In the genomic region with DNA sequence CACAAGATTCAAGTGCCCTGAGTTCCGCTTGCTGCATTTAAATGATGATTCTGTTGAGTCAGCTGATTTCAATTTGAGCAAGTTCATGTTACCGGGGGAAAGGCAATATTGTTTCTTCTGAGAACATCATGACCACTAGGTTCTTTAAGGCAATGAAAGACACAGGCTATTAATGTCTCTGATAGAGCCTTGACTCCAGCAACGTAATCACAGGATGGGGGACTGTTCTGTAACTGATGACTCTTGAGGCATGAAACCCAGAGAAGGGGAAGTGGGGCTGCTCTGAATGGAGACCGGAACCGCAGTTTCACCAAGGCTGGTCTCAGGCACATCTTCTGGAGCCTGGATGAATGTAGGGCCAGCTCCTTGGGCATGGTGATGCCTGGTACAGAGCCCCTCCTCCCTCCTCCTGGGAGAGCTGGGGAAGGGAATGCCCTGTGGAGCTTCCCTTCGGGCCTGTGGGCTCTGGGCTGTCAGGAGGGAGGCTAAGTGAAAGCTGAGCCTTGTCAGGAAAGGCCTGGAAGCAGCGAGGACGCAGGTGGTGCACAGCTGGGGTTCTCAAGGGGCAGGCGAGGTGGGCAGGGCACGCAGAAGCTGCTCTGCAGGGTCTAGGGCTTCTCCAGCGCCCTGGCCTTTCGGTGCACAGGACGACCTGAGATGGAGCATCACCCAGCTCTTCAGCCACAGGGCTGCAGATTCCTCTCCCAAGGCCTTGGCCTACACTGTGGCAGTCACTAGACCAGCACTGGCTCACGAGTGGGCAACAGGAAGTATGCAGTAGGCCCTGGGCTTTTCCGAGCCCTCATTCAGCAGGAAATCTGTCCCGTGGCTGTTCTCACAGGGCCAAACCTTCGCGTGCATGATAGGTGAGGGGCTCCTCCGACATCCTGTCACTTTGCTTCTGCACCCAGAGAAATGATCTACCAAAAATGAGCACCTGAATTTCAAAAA, we compare ENCODE assay signal across 14 cellular contexts. TPM values are rescaled to one million over a fixed set of nuclear protein-coding genes. Genes with fewer than 3 reads are reported as not detected.
DNase-seq lines count a peak whose midpoint lies in the region; ATAC-seq and TF ChIP-seq lines count a peak whose summit lies in the region.
"Had no signal": no experiment of that assay in that cellular context is flagged by ENCODE, and none has a peak within 500 bp of the region (broad histone marks: within the 10 kb centered on the region; RNA-seq: fewer than 3 reads in every experiment).

No MANE protein-coding gene starts in this region.

- no peaks in the 10 kb centered on the region for H3K9me3 Mint-ChIP-seq in endodermal cell

- 92 to 94% methylated on average over 16 to 19 of the region's 19 CpGs for WGBS in endodermal cell (ENCODE audit: insufficient coverage in 1 of 2, insufficient read length in 1 of 2), 2 experiments

- no peaks in the 10 kb centered on the region for H3K27me3 ChIP-seq in endodermal cell (ENCODE audit: control insufficient read depth, insufficient read depth, low read length, poor library complexity, severe bottlenecking)
- H3K27me3 ChIP-seq: adrenal gland had no signal

- ATAC-seq in GM18505 (IDR thresholded peaks at IDR 0.05; ENCODE audit: unreplicated experiment) (peak; percentile 72), GM21447 (IDR thresholded peaks at IDR 0.05; ENCODE audit: unreplicated experiment) (peak; percentile 85), HG03196 (IDR thresholded peaks at IDR 0.05; ENCODE audit: unreplicated experiment) (peak; percentile 70), sciatic nerve (no peak)
- ATAC-seq: left colon had no signal

- no peaks in the 10 kb centered on the region for H3K36me3 Mint-ChIP-seq in endodermal cell (ENCODE audit: low read depth)

- no peak for TF ChIP-seq CTCF in endodermal cell (conservative IDR thresholded peaks at IDR 0.05)

- no peak for TF ChIP-seq POLR2A in GM18505 (IDR thresholded peaks at IDR 0.05; ENCODE audit: borderline replicate concordance, extremely low read depth, insufficient read depth, insufficient read length)

- peak; percentile 54 for DNase-seq in germinal center (ENCODE audit: low spot score)
- DNase-seq in endodermal cell, result no peak
- DNase-seq in cerebellar nuclear complex (lab: John Stamatoyannopoulos, UW), result no peak
- no peak for DNase-seq in sciatic nerve (ENCODE audit: low spot score)
- DNase-seq in AG20443 (ENCODE audit: low spot score), result no peak
- DNase-seq: DMS153; left colon; stimulated activated naive CD4-positive, alpha-beta T cell treated with Interleukin-2 at 50 U/mL for 16 hours had no signal

- H3K4me1 ChIP-seq in endodermal cell (ENCODE audit: control insufficient read depth, insufficient read depth, low read length), result no peaks in the 10 kb centered on the region
- H3K4me1 ChIP-seq: adrenal gland had no signal

- no peak overlapping the region for H3K4me3 ChIP-seq in endodermal cell (ENCODE audit: low read length)
- H3K4me3 ChIP-seq: adrenal gland had no signal

- no peak overlapping the region for H3K27ac Mint-ChIP-seq in endodermal cell

- no peak overlapping the region for H3K4me3 Mint-ChIP-seq in endodermal cell

- no peaks in the 10 kb centered on the region for H3K36me3 ChIP-seq in endodermal cell (ENCODE audit: control insufficient read depth, insufficient read depth, low read length)
- H3K36me3 ChIP-seq: adrenal gland had no signal

- H3K9me3 ChIP-seq in endodermal cell (ENCODE audit: control insufficient read depth, low read length), result no peaks in the 10 kb centered on the region
- H3K9me3 ChIP-seq: adrenal gland had no signal

- intact Hi-C loops in sciatic nerve (cut with DNase I), result no loop called here

- no peak overlapping the region for H3K27ac ChIP-seq in endodermal cell (ENCODE audit: low read depth, low read length)
- H3K27ac ChIP-seq: HL-60 had no signal

- peaks cover 14% of the 10 kb centered on the region for H3K4me1 Mint-ChIP-seq in endodermal cell

- no peak overlapping the region for H3K9ac ChIP-seq in endodermal cell (ENCODE audit: extremely low read depth, low read length, poor library complexity, severe bottlenecking)

- peaks cover 3% of the 10 kb centered on the region for H3K27me3 Mint-ChIP-seq in endodermal cell (ENCODE audit: insufficient read depth)

RNA-seq across cellular contexts. Expression of gene PRLH, which starts 36.6 kb away (rescaled TPM):
- not detected for total RNA-seq in endodermal cell
- polyA plus RNA-seq in endodermal cell (2013, experiment 1 of 2), result not detected
- not detected for polyA plus RNA-seq in endodermal cell (2013, experiment 2 of 2)
- not detected for total RNA-seq in sciatic nerve
- total RNA-seq: adrenal gland, epithelial cell of proximal tubule, left colon had no signal
- polyA plus RNA-seq: adrenal gland had no signal

RNA-seq across cellular contexts. Expression of gene MLPH, which starts 42.7 kb away (rescaled TPM):
- total RNA-seq in endodermal cell (1 to 10 TPM in 1 of 2 donors, under 1 TPM in 1; 0.75 to 1.0 TPM), sciatic nerve (25.5 TPM)
- 1.1 TPM for polyA plus RNA-seq in endodermal cell (2013, experiment 1 of 2)
- polyA plus RNA-seq in endodermal cell (2013, experiment 2 of 2), result 0.58 TPM

Comparison
In these comparisons a context has a peak if more than half of its experiments do, and no peak if none do; other contexts are left out.
1. RNA of gene MLPH, which starts 42.7 kb away (total RNA-seq): 25.5 TPM in sciatic nerve (single experiment); 0.75 to 1.0 TPM in endodermal cell; every median in the first group is over 10 times any median in the second.